In the genomic region with DNA sequence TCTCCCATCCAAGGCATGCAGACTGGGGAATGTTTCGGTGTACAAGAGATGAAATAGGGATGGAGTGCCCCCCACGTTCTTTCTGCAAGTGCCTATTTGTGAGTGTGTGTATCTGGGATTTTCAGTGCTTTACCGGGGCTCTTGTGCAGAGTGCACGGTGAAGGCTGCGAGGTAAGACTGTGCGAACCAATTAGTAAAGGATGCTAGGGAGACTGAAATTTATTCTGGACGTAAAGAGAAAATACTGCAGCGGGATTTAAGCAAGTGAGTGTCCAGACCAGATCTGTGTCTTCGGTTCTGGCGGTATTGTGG, we compare ENCODE assay signal across 8 cellular contexts. TPM values are rescaled to one million over a fixed set of nuclear protein-coding genes. Genes with fewer than 3 reads are reported as not detected.
DNase-seq lines count a peak whose midpoint lies in the region; ATAC-seq, FAIRE-seq and TF ChIP-seq lines count a peak whose summit lies in the region.

No MANE protein-coding gene starts in this region.

- intact Hi-C loops in activated naive CD4-positive, alpha-beta T cell treated with anti-CD3 and anti-CD28 coated beads for 36 hours (cut with micrococcal nuclease) = loop anchor here (1.0 to 10.0 kb wide), 3 partner anchors 100 to 577 kb away; partner anchors contain the start of genes CLCN2, EIF2B5, POLR2H and VPS8
- intact Hi-C loops in vagina (cut with DNase I) = loop anchor here (1.0 to 5.0 kb wide), 2 partner anchors 130 to 150 kb away; no protein-coding TSS in a partner anchor

- H3K27ac Mint-ChIP-seq in activated naive CD4-positive, alpha-beta T cell treated with anti-CD3 and anti-CD28 coated beads for 36 hours = peak overlapping the region; percentile 37
- H3K27ac Mint-ChIP-seq in astrocyte (ENCODE audit: unreplicated experiment) (peak overlapping the region; percentile 64), memory B cell (peak overlapping the region; percentile 77)

- H3K27ac ChIP-seq in astrocyte (ENCODE audit: low read depth, low read length) (no peak overlapping the region), vagina (peak overlapping the region; percentile 92)

- H3K27me3 Mint-ChIP-seq in activated naive CD4-positive, alpha-beta T cell treated with anti-CD3 and anti-CD28 coated beads for 36 hours (ENCODE audit: low read depth) = no peaks in the 10 kb centered on the region
- H3K27me3 Mint-ChIP-seq in astrocyte (ENCODE audit: low read depth, unreplicated experiment) = no peaks in the 10 kb centered on the region
- no peaks in the 10 kb centered on the region for H3K27me3 Mint-ChIP-seq in memory B cell

- ATAC-seq in HG03280 (IDR thresholded peaks at IDR 0.05; ENCODE audit: unreplicated experiment) (peak; percentile 27), memory B cell (ENCODE audit: low read depth) (peak; percentile 46)

- no peak for TF ChIP-seq POLR2A in vagina (IDR thresholded peaks at IDR 0.05)

- peak overlapping the region; percentile 95 for H2AFZ ChIP-seq in astrocyte (ENCODE audit: low read depth, low read length)

- no peak for FAIRE-seq in astrocyte (lab: Jason Lieb, UNC)

- H3K4me2 ChIP-seq in astrocyte (ENCODE audit: low read length) = peak overlapping the region; percentile 99

- TF ChIP-seq CTCF in astrocyte (IDR thresholded peaks at IDR 0.05; ENCODE audit: insufficient read depth, low read depth, low read length) (no peak), vagina (IDR thresholded peaks at IDR 0.05) (no peak)

- no peaks in the 10 kb centered on the region for H3K9me3 Mint-ChIP-seq in activated naive CD4-positive, alpha-beta T cell treated with anti-CD3 and anti-CD28 coated beads for 36 hours
- H3K9me3 Mint-ChIP-seq in astrocyte (ENCODE audit: unreplicated experiment) (peaks cover 3% of the 10 kb centered on the region), memory B cell (peaks cover 2% of the 10 kb centered on the region)

- H4K20me1 ChIP-seq in astrocyte (ENCODE audit: insufficient read depth, low read length) = peaks cover 15% of the 10 kb centered on the region

- H3K9me3 ChIP-seq in astrocyte (ENCODE audit: insufficient read depth, low read depth, low read length) = peaks cover 2% of the 10 kb centered on the region
- H3K9me3 ChIP-seq in vagina = no peaks in the 10 kb centered on the region

- H3K9ac ChIP-seq in astrocyte (ENCODE audit: low read length) = peak overlapping the region; percentile 92

- H3K4me1 ChIP-seq in astrocyte (ENCODE audit: insufficient read depth, low read length) = peaks cover 22% of the 10 kb centered on the region
- peaks cover 41% of the 10 kb centered on the region for H3K4me1 ChIP-seq in vagina

- H3K36me3 Mint-ChIP-seq in activated naive CD4-positive, alpha-beta T cell treated with anti-CD3 and anti-CD28 coated beads for 36 hours (ENCODE audit: low read depth) = peaks cover 24% of the 10 kb centered on the region
- H3K36me3 Mint-ChIP-seq in astrocyte (ENCODE audit: low read depth, unreplicated experiment) = peaks cover 9% of the 10 kb centered on the region
- peaks cover 6% of the 10 kb centered on the region for H3K36me3 Mint-ChIP-seq in memory B cell

- no peak for DNase-seq in activated naive CD4-positive, alpha-beta T cell treated with anti-CD3 and anti-CD28 coated beads for 36 hours
- DNase-seq in activated naive CD4-positive, alpha-beta T cell treated with Interleukin-2 at 50 U/mL for 16 hours = no peak
- peak; percentile 90 for DNase-seq in astrocyte (ENCODE audit: low read depth)
- no peak for DNase-seq in memory B cell (ENCODE audit: low spot score in 2 of 2)
- DNase-seq in vagina (ENCODE audit: extremely low spot score in 2 of 2) = peak in 1 of 2 donors; percentile 85
- DNase-seq in COR-L47 (lab: John Stamatoyannopoulos, UW) = no peak
- no peak for DNase-seq in NCI-H774 (lab: John Stamatoyannopoulos, UW)

- H3K4me3 Mint-ChIP-seq in activated naive CD4-positive, alpha-beta T cell treated with anti-CD3 and anti-CD28 coated beads for 36 hours = peak overlapping the region; percentile 95
- H3K4me3 Mint-ChIP-seq in astrocyte (ENCODE audit: unreplicated experiment) (peak overlapping the region; percentile 98), memory B cell (peak overlapping the region; percentile 88)

- H3K4me1 Mint-ChIP-seq in activated naive CD4-positive, alpha-beta T cell treated with anti-CD3 and anti-CD28 coated beads for 36 hours (ENCODE audit: low read depth) = peaks cover 32% of the 10 kb centered on the region
- H3K4me1 Mint-ChIP-seq in astrocyte (ENCODE audit: low read depth, unreplicated experiment) (peaks cover 21% of the 10 kb centered on the region), memory B cell (peaks cover 23% of the 10 kb centered on the region)

- H3K36me3 ChIP-seq in astrocyte (ENCODE audit: insufficient read depth, low read length) (no peaks in the 10 kb centered on the region), vagina (no peaks in the 10 kb centered on the region)

- H3K27me3 ChIP-seq in astrocyte (ENCODE audit: insufficient read depth, low read length) (no peaks in the 10 kb centered on the region), vagina (no peaks in the 10 kb centered on the region)

- peaks cover 25% of the 10 kb centered on the region for H3K79me2 ChIP-seq in astrocyte (ENCODE audit: insufficient read depth, low read length)

- H3K4me3 ChIP-seq in astrocyte (ENCODE audit: insufficient read depth, low read depth, low read length) (peak overlapping the region; percentile 92), vagina (peak overlapping the region; percentile 84 to 91)

- CTCF ChIA-PET in activated naive CD4-positive, alpha-beta T cell treated with anti-CD3 and anti-CD28 coated beads for 36 hours (lab: Charles Lee) = interaction anchor here (0.5 to 2.0 kb wide), 3 partner anchors 13 to 162 kb away, joined by 3 to 6 read pairs (median 3); no protein-coding TSS in a partner anchor

RNA-seq across cellular contexts. Expression of gene MAGEF1, which starts 0.3 kb away (rescaled TPM):
- 10 to 100 TPM; 17.4 to 18.1 TPM for total RNA-seq in activated naive CD4-positive, alpha-beta T cell treated with anti-CD3 and anti-CD28 coated beads for 36 hours
- total RNA-seq in astrocyte (26.2 and 28.8 TPM in 2 replicates), vagina (25.5 TPM)
